ENCODE assay signal across 23 cellular contexts in genomic region chr20:12058201-12058600, GRCh38.
DNase-seq lines count a peak whose midpoint lies in the region; ATAC-seq and TF ChIP-seq lines count a peak whose summit lies in the region.
"Had no signal": no experiment of that assay in that cellular context is flagged by ENCODE, and none has a peak within 500 bp of the region (broad histone marks: within the 10 kb centered on the region; RNA-seq: fewer than 3 reads in every experiment).

No MANE protein-coding gene starts in this region.

- no peaks in the 10 kb centered on the region for H3F3A ChIP-seq in neural progenitor cell (ENCODE audit: low read depth)

- no peaks in the 10 kb centered on the region for H3K27me3 ChIP-seq in neural progenitor cell
- H3K27me3 ChIP-seq: SJSA1, upper lobe of left lung had no signal

- no peak overlapping the region for H3K4me3 Mint-ChIP-seq in neural progenitor cell
- no peak overlapping the region for H3K4me3 Mint-ChIP-seq in activated naive CD8-positive, alpha-beta T cell treated with anti-CD3 and anti-CD28 coated beads for 36 hours
- H3K4me3 Mint-ChIP-seq: activated CD4-positive, alpha-beta T cell treated with anti-CD3 and anti-CD28 coated beads for 36 hours; T-helper 1 cell treated with Interleukin-12 subunit alpha and Interleukin-12 subunit beta and Interleukin-4 antibody, amounts not matched to agents 30 μg/mL and 1 μg/mL, for 36 hours had no signal

- no peak overlapping the region for H3K4me3 ChIP-seq in AG10803 (ENCODE audit: low read length)
- H3K4me3 ChIP-seq in astrocyte of the cerebellum (ENCODE audit: low read depth, low read length), result no peak overlapping the region
- H3K4me3 ChIP-seq in neural progenitor cell, result no peak overlapping the region
- H3K4me3 ChIP-seq: SJSA1, skin epidermis, upper lobe of left lung had no signal

- peaks cover 6% of the 10 kb centered on the region for H3K9me3 Mint-ChIP-seq in neural progenitor cell
- H3K9me3 Mint-ChIP-seq in activated naive CD8-positive, alpha-beta T cell treated with anti-CD3 and anti-CD28 coated beads for 36 hours, result peaks cover 1% of the 10 kb centered on the region

- no peak overlapping the region for H3K27ac ChIP-seq in neural progenitor cell
- H3K27ac ChIP-seq: C4-2B, SJSA1, skin epidermis, upper lobe of left lung had no signal

- no peaks in the 10 kb centered on the region for H3K36me3 Mint-ChIP-seq in neural progenitor cell
- H3K36me3 Mint-ChIP-seq in activated naive CD8-positive, alpha-beta T cell treated with anti-CD3 and anti-CD28 coated beads for 36 hours, result no peaks in the 10 kb centered on the region

- H3K4me2 ChIP-seq in neural progenitor cell, result no peak overlapping the region

- no peaks in the 10 kb centered on the region for H3K36me3 ChIP-seq in neural progenitor cell
- H3K36me3 ChIP-seq: SJSA1, upper lobe of left lung had no signal

- H2AFZ ChIP-seq in neural progenitor cell (replicated peaks), result no peak overlapping the region

- TF ChIP-seq CTCF in AG10803 (conservative IDR thresholded peaks at IDR 0.05; ENCODE audit: low read length), result no peak
- no peak for TF ChIP-seq CTCF in astrocyte of the cerebellum (IDR thresholded peaks at IDR 0.05; ENCODE audit: low read depth, low read length, missing control alignments)
- no peak for TF ChIP-seq CTCF in neural progenitor cell (IDR thresholded peaks at IDR 0.05)

- H3K27ac Mint-ChIP-seq in neural progenitor cell, result peak overlapping the region; percentile 44
- H3K27ac Mint-ChIP-seq in activated naive CD8-positive, alpha-beta T cell treated with anti-CD3 and anti-CD28 coated beads for 36 hours, result no peak overlapping the region
- H3K27ac Mint-ChIP-seq: activated CD4-positive, alpha-beta T cell treated with anti-CD3 and anti-CD28 coated beads for 36 hours; T-helper 1 cell treated with Interleukin-12 subunit alpha and Interleukin-12 subunit beta and Interleukin-4 antibody, amounts not matched to agents 30 μg/mL and 1 μg/mL, for 36 hours had no signal

- ATAC-seq in HG03095 (IDR thresholded peaks at IDR 0.05; ENCODE audit: unreplicated experiment), result no peak
- no peak for ATAC-seq in Right ventricle myocardium inferior
- ATAC-seq: activated CD4-positive, alpha-beta T cell treated with anti-CD3 and anti-CD28 coated beads for 36 hours had no signal

- peaks cover 25% of the 10 kb centered on the region for H3K4me1 Mint-ChIP-seq in neural progenitor cell
- H3K4me1 Mint-ChIP-seq in activated naive CD8-positive, alpha-beta T cell treated with anti-CD3 and anti-CD28 coated beads for 36 hours, result peaks cover 3% of the 10 kb centered on the region

- no peaks in the 10 kb centered on the region for H3K9me3 ChIP-seq in neural progenitor cell (ENCODE audit: low read depth)
- H3K9me3 ChIP-seq: SJSA1 had no signal

- peaks cover 13% of the 10 kb centered on the region for H3K4me1 ChIP-seq in neural progenitor cell

- no peaks in the 10 kb centered on the region for H3K79me2 ChIP-seq in neural progenitor cell (ENCODE audit: low read depth)

- intact Hi-C loops in Right ventricle myocardium inferior (cut with DNase I), result no loop called here

- H3K27me3 Mint-ChIP-seq in neural progenitor cell (ENCODE audit: insufficient read depth, low read depth), result peaks cover 6% of the 10 kb centered on the region
- no peaks in the 10 kb centered on the region for H3K27me3 Mint-ChIP-seq in activated naive CD8-positive, alpha-beta T cell treated with anti-CD3 and anti-CD28 coated beads for 36 hours
- H3K27me3 Mint-ChIP-seq: activated CD4-positive, alpha-beta T cell treated with anti-CD3 and anti-CD28 coated beads for 36 hours had no signal

- no peak overlapping the region for H3K9ac ChIP-seq in neural progenitor cell

- H4K20me1 ChIP-seq in neural progenitor cell (ENCODE audit: low read depth), result no peaks in the 10 kb centered on the region

- in situ Hi-C loops in astrocyte of the cerebellum (cut with HindIII; ENCODE audit: low sequenced_read_pairs), result no loop called here

- DNase-seq in AG10803 (ENCODE audit: low read depth) (peak; percentile 63), M059J (ENCODE audit: low read depth) (peak; percentile 89), astrocyte of the cerebellum (ENCODE audit: low read depth) (peak; percentile 56), neural progenitor cell (ENCODE audit: low spot score) (no peak), Right ventricle myocardium inferior (ENCODE audit: missing footprints) (no peak), HuH-7.5 (ENCODE audit: low spot score) (no peak)
- DNase-seq in activated naive CD8-positive, alpha-beta T cell treated with anti-CD3 and anti-CD28 coated beads for 36 hours, result no peak
- DNase-seq: activated CD4-positive, alpha-beta T cell treated with anti-CD3 and anti-CD28 coated beads for 36 hours; activated naive CD4-positive, alpha-beta T cell; activated T-cell treated with anti-CD3 and anti-CD28 coated beads, Interleukin-2, amount 50 U/mL, for 48 hours; cerebellar nuclear complex; EL; kidney glomerular epithelial cell; NCI-H2107; NCI-H510A; nucleus accumbens; stimulated activated CD4-positive, alpha-beta T cell treated with anti-CD3 and anti-CD28 coated beads, Interleukin-1b, Interleukin-23, amount 100 ng/mL, for 48 hours; upper lobe of left lung had no signal

Comparison
In these comparisons a context has a peak if more than half of its experiments do, and no peak if none do; other contexts are left out.
1. DNase-seq: peak in AG10803 (single experiment), M059J (single experiment) and astrocyte of the cerebellum (single experiment); none in neural progenitor cell (single experiment), Right ventricle myocardium inferior (single experiment), HuH-7.5 (single experiment) and activated naive CD8-positive, alpha-beta T cell treated with anti-CD3 and anti-CD28 coated beads for 36 hours (single experiment).